8 cellular contexts compared by ENCODE assay signal in the genomic region with DNA sequence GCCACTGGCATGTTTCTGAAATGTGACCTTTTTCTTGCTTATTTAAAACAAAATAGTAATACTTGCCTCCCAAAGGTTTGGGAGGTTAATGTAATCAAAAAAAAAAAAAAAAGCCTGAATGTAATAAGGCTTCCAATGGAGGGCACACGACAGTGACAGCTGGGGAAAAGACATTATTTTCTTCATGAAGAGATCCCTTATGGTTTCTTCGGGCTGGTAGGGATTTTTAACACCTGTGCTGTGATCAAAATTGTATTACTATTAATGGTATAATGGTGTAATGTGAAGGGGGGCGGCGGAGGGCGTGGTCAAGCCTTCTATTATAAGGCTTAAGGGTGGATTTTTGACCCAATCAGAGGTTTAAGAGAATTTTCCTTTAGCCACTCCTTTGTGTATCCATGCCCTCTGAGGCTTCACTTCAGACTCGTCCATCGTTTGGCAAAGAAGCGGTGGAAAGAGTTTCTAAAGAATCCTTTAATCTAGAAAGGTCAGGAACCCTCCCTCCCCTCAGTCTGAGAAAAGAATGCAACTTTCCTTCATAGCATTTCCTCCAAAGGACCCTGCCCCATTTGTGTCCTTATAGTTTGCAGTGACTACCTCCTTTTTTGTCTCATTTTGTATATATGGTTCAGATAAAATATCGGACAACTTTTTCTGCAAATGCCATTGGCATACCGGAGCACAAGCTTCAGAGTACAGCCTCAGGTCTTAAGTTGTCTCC.
DNase-seq lines count a peak whose midpoint lies in the region; ATAC-seq and TF ChIP-seq lines count a peak whose summit lies in the region.

No MANE protein-coding gene starts in this region.

- peaks cover 11% of the 10 kb centered on the region for H3F3A ChIP-seq in smooth muscle cell (ENCODE audit: low read depth)

- H2AFZ ChIP-seq in smooth muscle cell (ENCODE audit: low read depth), result no peak overlapping the region

- peak overlapping the region; percentile 84 for H3K4me2 ChIP-seq in smooth muscle cell

- no peaks in the 10 kb centered on the region for H3K36me3 ChIP-seq in brain microvascular endothelial cell (replicated peaks)
- H3K36me3 ChIP-seq in smooth muscle cell (ENCODE audit: low read depth), result no peaks in the 10 kb centered on the region

- no peaks in the 10 kb centered on the region for H3K27me3 ChIP-seq in brain microvascular endothelial cell (replicated peaks)
- H3K27me3 ChIP-seq in smooth muscle cell (ENCODE audit: low read depth), result no peaks in the 10 kb centered on the region

- DNase-seq in DMS53 (lab: John Stamatoyannopoulos, UW) (peak; percentile 84), Kasumi-1 (lab: John Stamatoyannopoulos, UW) (peak; percentile 80 to 90), brain microvascular endothelial cell (peak; percentile 53), inferior parietal cortex (ENCODE audit: extremely low spot score) (peak; percentile 71), smooth muscle cell (lab: John Stamatoyannopoulos, UW; ENCODE audit: unreplicated experiment) (no peak), SW 1271 (lab: John Stamatoyannopoulos, UW) (no peak)

- peak overlapping the region; percentile 46 for H3K4me3 ChIP-seq in brain microvascular endothelial cell (ENCODE audit: low read depth, low read length)
- H3K4me3 ChIP-seq in smooth muscle cell, result peak overlapping the region; percentile 53

- TF ChIP-seq CTCF in brain microvascular endothelial cell (IDR thresholded peaks at IDR 0.05; ENCODE audit: low read depth, low read length, missing control alignments) (no peak), smooth muscle cell (IDR thresholded peaks at IDR 0.05; ENCODE audit: borderline replicate concordance, insufficient read depth, poor library complexity, severe bottlenecking) (no peak)

- 11% methylated on average over 10 of the region's 10 CpGs for WGBS in smooth muscle cell (ENCODE audit: low lambda C conversion rate)

- H3K27ac ChIP-seq in brain microvascular endothelial cell, result peak overlapping the region; percentile 94
- H3K27ac ChIP-seq in smooth muscle cell (ENCODE audit: low read depth), result peak overlapping the region; percentile 92

- no peaks in the 10 kb centered on the region for H3K9me3 ChIP-seq in smooth muscle cell (replicated peaks; ENCODE audit: low read depth)

- H4K20me1 ChIP-seq in smooth muscle cell (ENCODE audit: low read depth), result no peaks in the 10 kb centered on the region

- H3K79me2 ChIP-seq in smooth muscle cell (ENCODE audit: low read depth), result peaks cover 20% of the 10 kb centered on the region

- in situ Hi-C loops in brain microvascular endothelial cell (cut with HindIII; ENCODE audit: low pct_ligation_motif_present, low sequenced_read_pairs), result loop anchor here (10.0 kb wide), 1 partner anchor 74 kb away; no protein-coding TSS in a partner anchor

- H3K9ac ChIP-seq in smooth muscle cell (ENCODE audit: low read depth), result peak overlapping the region; percentile 59

- ATAC-seq in GM21786 (IDR thresholded peaks at IDR 0.05; ENCODE audit: unreplicated experiment), result no peak

- H3K4me1 ChIP-seq in smooth muscle cell (ENCODE audit: low read depth), result peaks cover 35% of the 10 kb centered on the region

TF ChIP-seq in PFSK-1, 5 proteins besides CTCF, POLR2A, EP300 and RAD21:
- TF ChIP-seq TAF1 (IDR thresholded peaks at IDR 0.05; ENCODE audit: borderline replicate concordance, insufficient read depth, low read length) (no peak), POLR2AphosphoS5 (IDR thresholded peaks at IDR 0.05; ENCODE audit: low read depth, low read length) (peak; percentile 75)

Comparison
In these comparisons a context has a peak if more than half of its experiments do, and no peak if none do; other contexts are left out.
1. DNase-seq: peak in DMS53 (single experiment), Kasumi-1 (2 of 2), brain microvascular endothelial cell (single experiment) and inferior parietal cortex (single experiment); none in smooth muscle cell (single experiment) and SW 1271 (0 of 2).